8 cellular contexts compared by ENCODE assay signal in genomic region chr13:37869756-37870488, GRCh38. TPM values are rescaled to one million over a fixed set of nuclear protein-coding genes. Genes with fewer than 3 reads are reported as not detected.
DNase-seq lines count a peak whose midpoint lies in the region; ATAC-seq and TF ChIP-seq lines count a peak whose summit lies in the region.

Gene TRPC4, minus strand, starts transcription at chr13:37869772. Its CDS starts 86,439 bp downstream, at chr13:37783333.

- H4K20me1 ChIP-seq in Karpas-422 (ENCODE audit: insufficient read depth, low read depth, low read length): no peaks in the 10 kb centered on the region

- H3K9me3 ChIP-seq in HUES64 (ENCODE audit: insufficient read depth, low read depth, low read length) (no peaks in the 10 kb centered on the region), parathyroid adenoma (ENCODE audit: control insufficient read depth, low read length) (no peaks in the 10 kb centered on the region), Karpas-422 (ENCODE audit: low read length) (no peaks in the 10 kb centered on the region)

- H2AFZ ChIP-seq in parathyroid adenoma (peak within 1 kb of the TSS; percentile 25), Karpas-422 (ENCODE audit: low read length) (no peak within 1 kb of the TSS)

- H3K36me3 ChIP-seq in HUES64 (ENCODE audit: insufficient read depth, low read length): no peaks in the 10 kb centered on the region
- no peaks in the 10 kb centered on the region for H3K36me3 ChIP-seq in parathyroid adenoma (ENCODE audit: control insufficient read depth, insufficient read depth, low read length)
- no peaks in the 10 kb centered on the region for H3K36me3 ChIP-seq in Karpas-422 (ENCODE audit: insufficient read depth, low read length)

- H3K4me2 ChIP-seq in parathyroid adenoma (ENCODE audit: low read length): peak within 1 kb of the TSS; percentile 82
- H3K4me2 ChIP-seq in Karpas-422 (ENCODE audit: low read depth, low read length, poor library complexity, severe bottlenecking): no peak within 1 kb of the TSS

- H3K4me1 ChIP-seq in HUES64 (ENCODE audit: insufficient read depth, low read length) (peaks cover 8% of the 10 kb centered on the region; the same call in 1 of the 2 replicates), parathyroid adenoma (no peaks in the 10 kb centered on the region), Karpas-422 (ENCODE audit: low read length) (no peaks in the 10 kb centered on the region)

- DNase-seq in COR-L47 (lab: John Stamatoyannopoulos, UW) (peak; percentile 87), head of caudate nucleus (peak; percentile 5 to 84 (median 58)), epidermal melanocyte (ENCODE audit: insufficient read length, low spot score) (no peak), Karpas-422 (no peak)

- ATAC-seq in HG02973 (IDR thresholded peaks at IDR 0.05; ENCODE audit: unreplicated experiment): no peak

- H3K27ac ChIP-seq in HUES64 (ENCODE audit: low read depth, low read length) (no peak within 1 kb of the TSS; the same call in 1 of the 2 replicates), VCaP (no peak within 1 kb of the TSS), parathyroid adenoma (no peak within 1 kb of the TSS), Karpas-422 (ENCODE audit: low read length) (no peak within 1 kb of the TSS)

- intact Hi-C loops in head of caudate nucleus (cut with DNase I): no loop called here

- TF ChIP-seq CTCF in VCaP (conservative IDR thresholded peaks at IDR 0.05): peak; percentile 76
- TF ChIP-seq CTCF in parathyroid adenoma (IDR thresholded peaks at IDR 0.05): no peak

- H3K9me2 ChIP-seq in Karpas-422 (replicated peaks; ENCODE audit: insufficient read depth, low read length): no peaks in the 10 kb centered on the region

- H3K9ac ChIP-seq in HUES64 (ENCODE audit: low read depth, low read length): peak within 1 kb of the TSS; percentile 79
- no peak within 1 kb of the TSS for H3K9ac ChIP-seq in parathyroid adenoma
- no peak within 1 kb of the TSS for H3K9ac ChIP-seq in Karpas-422 (ENCODE audit: low read length)

- H3K79me2 ChIP-seq in parathyroid adenoma (no peaks in the 10 kb centered on the region), Karpas-422 (ENCODE audit: low read length) (no peaks in the 10 kb centered on the region)

- H3K27me3 ChIP-seq in HUES64 (ENCODE audit: insufficient read depth, low read length) (peaks cover 23% of the 10 kb centered on the region), parathyroid adenoma (ENCODE audit: control insufficient read depth, insufficient read depth, low read length) (no peaks in the 10 kb centered on the region), Karpas-422 (ENCODE audit: low read length) (no peaks in the 10 kb centered on the region)

- peak within 1 kb of the TSS; percentile 86 for H3K4me3 ChIP-seq in HUES64 (ENCODE audit: low read length)
- peak within 1 kb of the TSS; percentile 56 for H3K4me3 ChIP-seq in parathyroid adenoma (ENCODE audit: low read depth, low read length)
- H3K4me3 ChIP-seq in Karpas-422 (ENCODE audit: low read length): no peak within 1 kb of the TSS

- WGBS in HUES64: 2% methylated on average over 41 of the region's 43 CpGs

RNA-seq across cellular contexts. Expression of gene TRPC4, which starts in this region (rescaled TPM):
- polyA plus RNA-seq in HUES64 (2013, experiment 1 of 2): 6.4 TPM
- polyA plus RNA-seq in HUES64 (2013, experiment 2 of 2): 8.6 TPM
- total RNA-seq in Karpas-422 (2014; rRNA removed; shearing (Covaris generic); ENCODE audit: low replicate concordance): 0.25 TPM in 1 of 2 replicates, not detected in the other

Comparison
In these comparisons a context has a peak if more than half of its experiments do, and no peak if none do; other contexts are left out.
1. DNase-seq: peak in COR-L47 (single experiment) and head of caudate nucleus (42 of 42); none in epidermal melanocyte (single experiment) and Karpas-422 (single experiment).